In genomic region chr18:46754188-46754587, GRCh38 we compare ENCODE assay signal across 11 cellular contexts. TPM values are rescaled to one million over a fixed set of nuclear protein-coding genes. Genes with fewer than 3 reads are reported as not detected.
DNase-seq lines count a peak whose midpoint lies in the region; ATAC-seq and TF ChIP-seq lines count a peak whose summit lies in the region.
"Had no signal": no experiment of that assay in that cellular context is flagged by ENCODE, and none has a peak within 500 bp of the region (broad histone marks: within the 10 kb centered on the region; RNA-seq: fewer than 3 reads in every experiment).

No MANE protein-coding gene starts in this region.

- intact Hi-C loops in adrenal gland (cut with DNase I), result loop anchor here in 1 of 2 donors (10.0 kb wide), 2 partner anchors 49 to 79 kb away; no protein-coding TSS in a partner anchor
- intact Hi-C loops in CD4-positive, alpha-beta memory T cell (cut with micrococcal nuclease), result no loop called here

- no peaks in the 10 kb centered on the region for H3K9me3 ChIP-seq in adrenal gland (replicated peaks in 1 of 3)
- no peaks in the 10 kb centered on the region for H3K9me3 ChIP-seq in CD4-positive, alpha-beta memory T cell (ENCODE audit: control insufficient read depth in 1 of 2, low read length in 2 of 2)
- H3K9me3 ChIP-seq: breast epithelium, right lobe of liver had no signal

- H3K27me3 ChIP-seq in adrenal gland, result no peaks in the 10 kb centered on the region
- peaks cover 7% of the 10 kb centered on the region for H3K27me3 ChIP-seq in CD4-positive, alpha-beta memory T cell (ENCODE audit: insufficient read depth, low read length)

- H3K27ac ChIP-seq in adrenal gland (peak overlapping the region in 3 of 5 donors; percentile 89), caudate nucleus (ENCODE audit: low read depth, low read length) (no peak overlapping the region)
- no peak overlapping the region for H3K27ac ChIP-seq in CD4-positive, alpha-beta memory T cell (ENCODE audit: low read depth, low read length)
- H3K27ac ChIP-seq: breast epithelium, right lobe of liver had no signal

- H3K4me3 Mint-ChIP-seq in CD4-positive, alpha-beta memory T cell, result no peak overlapping the region
- H3K4me3 Mint-ChIP-seq in activated T-cell treated with anti-CD3 and anti-CD28 coated beads, Interleukin-2, amount 50 U/mL, for 4 hours, result no peak overlapping the region
- H3K4me3 Mint-ChIP-seq in activated T-cell treated with anti-CD3 and anti-CD28 coated beads, Interleukin-2, amount 50 U/mL, for 24 hours, result no peak overlapping the region

- TF ChIP-seq POLR2A in adrenal gland (IDR thresholded peaks at IDR 0.05), result no peak

- no peaks in the 10 kb centered on the region for H3K36me3 ChIP-seq in adrenal gland (replicated peaks in 1 of 2)
- no peaks in the 10 kb centered on the region for H3K36me3 ChIP-seq in CD4-positive, alpha-beta memory T cell (ENCODE audit: insufficient read depth, low read length)
- H3K36me3 ChIP-seq: breast epithelium, right lobe of liver had no signal

- H3K9me3 Mint-ChIP-seq in CD4-positive, alpha-beta memory T cell, result no peaks in the 10 kb centered on the region
- H3K9me3 Mint-ChIP-seq in activated T-cell treated with anti-CD3 and anti-CD28 coated beads, Interleukin-2, amount 50 U/mL, for 4 hours, result no peaks in the 10 kb centered on the region
- no peaks in the 10 kb centered on the region for H3K9me3 Mint-ChIP-seq in activated T-cell treated with anti-CD3 and anti-CD28 coated beads, Interleukin-2, amount 50 U/mL, for 24 hours

- POLR2A ChIA-PET in CD4-positive, alpha-beta memory T cell (lab: Charles Lee; ENCODE audit: partially characterized antibody), result no interaction called here

- CTCF ChIA-PET in CD4-positive, alpha-beta memory T cell (lab: Charles Lee; ENCODE audit: partially characterized antibody), result no interaction called here

- peaks cover 8 to 16% (median 9%) of the 10 kb centered on the region in 4 donors for H3K4me1 Mint-ChIP-seq in CD4-positive, alpha-beta memory T cell
- peaks cover 10% of the 10 kb centered on the region for H3K4me1 Mint-ChIP-seq in activated T-cell treated with anti-CD3 and anti-CD28 coated beads, Interleukin-2, amount 50 U/mL, for 4 hours (ENCODE audit: low read depth)
- peaks cover 19% of the 10 kb centered on the region for H3K4me1 Mint-ChIP-seq in activated T-cell treated with anti-CD3 and anti-CD28 coated beads, Interleukin-2, amount 50 U/mL, for 24 hours (ENCODE audit: low read depth)

- peaks cover 9 to 29% of the 10 kb centered on the region in 2 donors for H3K4me1 ChIP-seq in adrenal gland (replicated peaks in 1 of 2)
- no peaks in the 10 kb centered on the region for H3K4me1 ChIP-seq in CD4-positive, alpha-beta memory T cell (ENCODE audit: insufficient read depth, low read length)
- H3K4me1 ChIP-seq: breast epithelium had no signal

- H3K4me3 ChIP-seq in adrenal gland, result peak overlapping the region in 1 of 4 donors; percentile 71
- no peak overlapping the region for H3K4me3 ChIP-seq in CD4-positive, alpha-beta memory T cell (ENCODE audit: low read length in 2 of 2)
- H3K4me3 ChIP-seq: breast epithelium, right lobe of liver had no signal

- H3K27me3 Mint-ChIP-seq in CD4-positive, alpha-beta memory T cell, result peaks cover 29 to 47% of the 10 kb centered on the region in 2 donors
- H3K27me3 Mint-ChIP-seq in activated T-cell treated with anti-CD3 and anti-CD28 coated beads, Interleukin-2, amount 50 U/mL, for 4 hours (ENCODE audit: low read depth), result peaks cover 50% of the 10 kb centered on the region
- H3K27me3 Mint-ChIP-seq in activated T-cell treated with anti-CD3 and anti-CD28 coated beads, Interleukin-2, amount 50 U/mL, for 24 hours, result peaks cover 68% of the 10 kb centered on the region

- 42 to 54% (median 49%) methylated on average over 3 of the region's 3 CpGs for WGBS in adrenal gland, 4 donors

- DNase-seq in adrenal gland (no peak), caudate nucleus (lab: John Stamatoyannopoulos, UW) (no peak)
- no peak for DNase-seq in CD4-positive, alpha-beta memory T cell
- no peak for DNase-seq in activated T-cell treated with anti-CD3 and anti-CD28 coated beads, Interleukin-2, amount 50 U/mL, for 4 hours
- no peak for DNase-seq in activated T-cell treated with anti-CD3 and anti-CD28 coated beads, Interleukin-2, amount 50 U/mL, for 24 hours
- DNase-seq: right lobe of liver; stimulated activated CD8-positive, alpha-beta memory T cell treated with anti-CD3 and anti-CD28 coated beads, Interleukin-4, amount 100 ng/mL, for 48 hours had no signal

- H3K36me3 Mint-ChIP-seq in CD4-positive, alpha-beta memory T cell, result no peaks in the 10 kb centered on the region
- H3K36me3 Mint-ChIP-seq in activated T-cell treated with anti-CD3 and anti-CD28 coated beads, Interleukin-2, amount 50 U/mL, for 4 hours (ENCODE audit: insufficient read depth), result no peaks in the 10 kb centered on the region
- no peaks in the 10 kb centered on the region for H3K36me3 Mint-ChIP-seq in activated T-cell treated with anti-CD3 and anti-CD28 coated beads, Interleukin-2, amount 50 U/mL, for 24 hours (ENCODE audit: low read depth)

- no peak for TF ChIP-seq CTCF in adrenal gland (IDR thresholded peaks at IDR 0.05)

- peak overlapping the region in 1 of 7 donors; percentile 91 for H3K27ac Mint-ChIP-seq in CD4-positive, alpha-beta memory T cell
- H3K27ac Mint-ChIP-seq in activated T-cell treated with anti-CD3 and anti-CD28 coated beads, Interleukin-2, amount 50 U/mL, for 24 hours, result no peak overlapping the region

- ATAC-seq in GM18502 (IDR thresholded peaks at IDR 0.05; ENCODE audit: poor library complexity, unreplicated experiment) (peak; percentile 73), GM21381 (IDR thresholded peaks at IDR 0.05; ENCODE audit: unreplicated experiment) (peak; percentile 68), HG03342 (IDR thresholded peaks at IDR 0.05; ENCODE audit: unreplicated experiment) (peak; percentile 68)
- ATAC-seq in activated T-cell treated with anti-CD3 and anti-CD28 coated beads, Interleukin-2, amount 50 U/mL, for 4 hours, result no peak

RNA-seq across cellular contexts. Expression of gene ST8SIA5, which starts 2.7 kb away (rescaled TPM):
- 10 to 100 TPM in 7 of 8 donors, 1 to 10 TPM in 1; 8.9 to 77.5 (median 23.9) TPM for total RNA-seq in adrenal gland
- 10 to 100 TPM; 18.4 to 47.2 (median 30.2) TPM for polyA plus RNA-seq in adrenal gland
- not detected for total RNA-seq in CD4-positive, alpha-beta memory T cell
- not detected for polyA plus RNA-seq in CD4-positive, alpha-beta memory T cell
- under 1 TPM in 1 of 3 donors, not detected in 2; 0.13 TPM for total RNA-seq in activated T-cell treated with anti-CD3 and anti-CD28 coated beads, Interleukin-2, amount 50 U/mL, for 4 hours

Comparison
In these comparisons a context has a peak if more than half of its experiments do, and no peak if none do; other contexts are left out.
1. ATAC-seq: peak in GM18502 (single experiment), GM21381 (single experiment) and HG03342 (single experiment); none in activated T-cell treated with anti-CD3 and anti-CD28 coated beads, Interleukin-2, amount 50 U/mL, for 4 hours (0 of 2).
2. H3K27ac ChIP-seq: peak in adrenal gland (3 of 5); none in caudate nucleus (single experiment) and CD4-positive, alpha-beta memory T cell (single experiment).
3. RNA of gene ST8SIA5, which starts 2.7 kb away (total RNA-seq): 8.9 to 77.5 TPM in adrenal gland; not detected in CD4-positive, alpha-beta memory T cell and 0.13 TPM in activated T-cell treated with anti-CD3 and anti-CD28 coated beads, Interleukin-2, amount 50 U/mL, for 4 hours; every median in the first group is over 4 times any median in the second.